In genomic region chr1:41414716-41415306, GRCh38 we compare ENCODE assay signal across 28 cellular contexts. TPM values are rescaled to one million over a fixed set of nuclear protein-coding genes. Genes with fewer than 3 reads are reported as not detected.
DNase-seq lines count a peak whose midpoint lies in the region; ATAC-seq and FAIRE-seq lines count a peak whose summit lies in the region.
"Had no signal": no experiment of that assay in that cellular context is flagged by ENCODE, and none has a peak within 500 bp of the region (broad histone marks: within the 10 kb centered on the region; RNA-seq: fewer than 3 reads in every experiment).

No MANE protein-coding gene starts in this region.

- H3K79me1 ChIP-seq in trophoblast cell (ENCODE audit: low read length), result peaks cover 4% of the 10 kb centered on the region

- H4K12ac ChIP-seq in trophoblast cell (ENCODE audit: low read depth, low read length), result no peak overlapping the region

- H4K91ac ChIP-seq in trophoblast cell (ENCODE audit: low read depth, low read length), result peak overlapping the region; percentile 48

- H2AFZ ChIP-seq in trophoblast cell (ENCODE audit: insufficient read depth, low read length, poor library complexity), result no peak overlapping the region

- peaks cover 8 to 14% of the 10 kb centered on the region in 2 experiments for H3K4me1 ChIP-seq in trophoblast cell (ENCODE audit: control insufficient read depth in 1 of 2, insufficient read depth in 2 of 2, low read length in 2 of 2)

- H3K18ac ChIP-seq in trophoblast cell (ENCODE audit: low read length), result no peak overlapping the region

- no peak overlapping the region for H3K4me2 ChIP-seq in trophoblast cell (ENCODE audit: low read length)
- H3K4me2 ChIP-seq: SK-N-SH had no signal

- peak overlapping the region; percentile 8 for H2BK120ac ChIP-seq in trophoblast cell (ENCODE audit: insufficient read depth, low read length, poor library complexity)

- H3K14ac ChIP-seq in trophoblast cell (ENCODE audit: low read length), result peak overlapping the region; percentile 7

- H3K4me3 ChIP-seq in trophoblast cell (ENCODE audit: low read depth, low read length), result no peak overlapping the region

- H2BK5ac ChIP-seq in trophoblast cell (ENCODE audit: low read depth, low read length, poor library complexity), result peak overlapping the region; percentile 6

- H4K8ac ChIP-seq in trophoblast cell (ENCODE audit: low read depth, low read length), result no peak overlapping the region

- H3K27me3 ChIP-seq in trophoblast cell (ENCODE audit: insufficient read depth, low read length), result no peaks in the 10 kb centered on the region

- peaks cover 4% of the 10 kb centered on the region for H3K9me3 ChIP-seq in trophoblast cell (ENCODE audit: insufficient read depth, low read depth, low read length)
- H3K9me3 ChIP-seq: SK-N-SH had no signal

- H3K4ac ChIP-seq in trophoblast cell (ENCODE audit: low read depth, low read length), result no peak overlapping the region

- no peak overlapping the region for H3K9ac ChIP-seq in trophoblast cell (ENCODE audit: low read length)
- H3K9ac ChIP-seq: SK-N-SH had no signal

- H2BK12ac ChIP-seq in trophoblast cell (ENCODE audit: low read length), result no peak overlapping the region

- no peak overlapping the region for H3K23ac ChIP-seq in trophoblast cell (ENCODE audit: low read length)

- FAIRE-seq in HTR-8/SVneo (lab: Jason Lieb, UNC), result no peak
- FAIRE-seq: A204.1, G401.6 had no signal

- H3K36me3 ChIP-seq in trophoblast cell (ENCODE audit: control insufficient read depth in 1 of 2, insufficient read depth in 2 of 2, low read length in 2 of 2), result no peaks in the 10 kb centered on the region

- no peaks in the 10 kb centered on the region for H3K79me2 ChIP-seq in trophoblast cell (ENCODE audit: control insufficient read depth, insufficient read depth, low read length, poor library complexity)

- H3K27ac ChIP-seq in trophoblast cell (ENCODE audit: low read depth, low read length), result peak overlapping the region; percentile 30

- WGBS in trophoblast cell (ENCODE audit: extremely low coverage, insufficient coverage, insufficient read length), result no CpG with 5 or more reads among the region's 7 CpGs

- DNase-seq in NCI-H2081 (lab: John Stamatoyannopoulos, UW) (peak; percentile 20 to 50), NCI-H2081 treated with DMSO at 0.1 percent for 48 hours (lab: John Stamatoyannopoulos, UW) (no peak), HTR-8/SVneo (ENCODE audit: insufficient read length, low spot score) (peak; percentile 53), SK-N-DZ (ENCODE audit: low spot score) (peak; percentile 37), trophoblast cell (no peak), Kasumi-1 (lab: John Stamatoyannopoulos, UW) (no peak)
- DNase-seq in activated T-cell treated with anti-CD3 and anti-CD28 coated beads, Interleukin-2, amount 50 U/mL, for 1 hour, result no peak
- DNase-seq: activated CD4-positive, alpha-beta T cell treated with anti-CD3 and anti-CD28 coated beads, Interleukin-2, amount 50 U/mL, for 4 hours; activated naive CD4-positive, alpha-beta T cell; activated naive CD8-positive, alpha-beta T cell treated with anti-CD3 and anti-CD28 coated beads, Interleukin-2, amount 50 U/mL, for 24 hours; CD4-positive, alpha-beta memory T cell; central memory CD4-positive, alpha-beta T cell; erythroblast; HFFc6; left colon; NCI-H1105; NCI-H1930; NCI-H226; NCI-H774; RPMI8226; SK-N-SH; stimulated activated CD4-positive, alpha-beta T cell treated with anti-CD3 and anti-CD28 coated beads, Interleukin-15, amount 100 ng/mL, for 24 hours; stimulated activated CD4-positive, alpha-beta T cell treated with anti-CD3 and anti-CD28 coated beads, Interleukin-4, amount 100 ng/mL, for 4 hours had no signal

- ATAC-seq in GM21786 (IDR thresholded peaks at IDR 0.05; ENCODE audit: unreplicated experiment), result no peak
- ATAC-seq: activated CD4-positive, CD25-positive, alpha-beta regulatory T cell treated with anti-CD3 and anti-CD28 coated beads, Interleukin-2, amount 50 U/mL, for 24 hours; activated naive CD8-positive, alpha-beta T cell treated with anti-CD3 and anti-CD28 coated beads, Interleukin-2, amount 50 U/mL, for 24 hours; left colon; natural killer cell treated with Interleukin-12 subunit alpha and Interleukin-12 subunit beta and Interleukin-15 and Interleukin-18, amount 100 ng/mL, for 72 hours had no signal

- no peak overlapping the region for H2AK5ac ChIP-seq in trophoblast cell (ENCODE audit: low read length)

RNA-seq across cellular contexts. Expression of gene FOXO6, which starts 53.6 kb away (rescaled TPM):
- polyA plus RNA-seq in SK-N-DZ (2014; cell fraction: cytosol; rRNA removed), result 4.4 and 4.8 TPM in 2 replicates
- 0.61 and 2.0 TPM in 2 replicates for polyA plus RNA-seq in SK-N-DZ (2014; cell fraction: nucleus; rRNA removed)
- polyA plus RNA-seq in trophoblast cell (2013), result 119 and 130 TPM in 2 replicates
- polyA plus RNA-seq: CD4-positive, alpha-beta memory T cell had no signal

Comparison
In these comparisons a context has a peak if more than half of its experiments do, and no peak if none do; other contexts are left out.
1. DNase-seq: peak in NCI-H2081 (2 of 2), HTR-8/SVneo (single experiment) and SK-N-DZ (single experiment); none in NCI-H2081 treated with DMSO at 0.1 percent for 48 hours (single experiment), trophoblast cell (0 of 2), activated T-cell treated with anti-CD3 and anti-CD28 coated beads, Interleukin-2, amount 50 U/mL, for 1 hour (single experiment) and Kasumi-1 (0 of 2).